ENCODE assay signal across 1 cellular context in the genomic region with DNA sequence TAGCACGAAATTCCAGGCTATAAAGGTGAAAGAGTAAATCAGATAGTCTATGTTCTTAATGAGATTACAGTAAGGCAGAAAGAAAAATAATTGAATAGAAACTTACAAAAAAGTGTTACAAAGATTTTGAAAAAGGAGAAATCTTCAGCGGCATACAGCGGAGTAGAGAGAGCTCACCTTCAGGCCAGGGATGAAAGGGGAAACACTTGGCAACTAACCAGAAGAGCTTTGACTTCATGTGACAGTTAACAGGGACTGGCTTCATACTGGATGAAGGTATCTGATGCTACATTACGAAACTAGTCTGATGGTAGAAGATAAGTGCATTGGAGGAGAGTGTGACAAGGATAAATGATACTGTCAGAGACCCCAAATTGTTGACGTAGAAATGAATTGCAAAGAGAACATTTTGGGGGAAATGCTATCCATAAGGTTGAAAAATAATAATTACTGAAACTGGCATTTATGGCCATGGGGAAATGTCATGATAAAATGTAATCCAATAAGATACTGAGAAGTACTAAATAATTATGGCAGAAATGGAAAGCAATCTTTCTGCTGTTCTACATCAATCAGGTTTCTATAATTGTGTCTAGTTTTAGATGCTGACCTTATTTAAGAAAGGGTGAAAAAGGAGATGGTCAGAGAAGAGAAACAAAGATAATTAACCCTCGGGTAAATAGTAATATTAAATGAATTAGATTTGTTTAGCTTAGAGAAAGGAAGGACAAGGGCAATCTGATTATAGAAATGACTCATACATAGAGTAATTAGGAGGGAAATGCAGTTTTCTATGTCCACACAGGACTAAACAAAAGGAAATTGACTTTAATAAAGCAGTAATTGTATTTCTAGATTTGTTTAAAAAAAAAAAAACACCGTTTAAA.
A peak's percentile ranks its signal among the peaks of the same experiment; 100 is the strongest.
TF ChIP-seq lines count a peak whose summit lies in the region.

No MANE protein-coding gene starts in this region.

TF ChIP-seq in SK-N-SH treated with all-trans-retinoic acid at 6 μM for 48 hours, 23 proteins besides CTCF, POLR2A, EP300 and RAD21 (continued from another document):
- TF ChIP-seq, protein P1, sequence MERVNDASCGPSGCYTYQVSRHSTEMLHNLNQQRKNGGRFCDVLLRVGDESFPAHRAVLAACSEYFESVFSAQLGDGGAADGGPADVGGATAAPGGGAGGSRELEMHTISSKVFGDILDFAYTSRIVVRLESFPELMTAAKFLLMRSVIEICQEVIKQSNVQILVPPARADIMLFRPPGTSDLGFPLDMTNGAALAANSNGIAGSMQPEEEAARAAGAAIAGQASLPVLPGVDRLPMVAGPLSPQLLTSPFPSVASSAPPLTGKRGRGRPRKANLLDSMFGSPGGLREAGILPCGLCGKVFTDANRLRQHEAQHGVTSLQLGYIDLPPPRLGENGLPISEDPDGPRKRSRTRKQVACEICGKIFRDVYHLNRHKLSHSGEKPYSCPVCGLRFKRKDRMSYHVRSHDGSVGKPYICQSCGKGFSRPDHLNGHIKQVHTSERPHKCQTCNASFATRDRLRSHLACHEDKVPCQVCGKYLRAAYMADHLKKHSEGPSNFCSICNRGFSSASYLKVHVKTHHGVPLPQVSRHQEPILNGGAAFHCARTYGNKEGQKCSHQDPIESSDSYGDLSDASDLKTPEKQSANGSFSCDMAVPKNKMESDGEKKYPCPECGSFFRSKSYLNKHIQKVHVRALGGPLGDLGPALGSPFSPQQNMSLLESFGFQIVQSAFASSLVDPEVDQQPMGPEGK (CRISPR knock-in tag; IDR thresholded peaks at IDR 0.05; ENCODE audit: borderline replicate concordance) = peak; percentile 10; the same call in 1 of the 2 replicates
